1 cellular context compared by ENCODE assay signal in the genomic region with DNA sequence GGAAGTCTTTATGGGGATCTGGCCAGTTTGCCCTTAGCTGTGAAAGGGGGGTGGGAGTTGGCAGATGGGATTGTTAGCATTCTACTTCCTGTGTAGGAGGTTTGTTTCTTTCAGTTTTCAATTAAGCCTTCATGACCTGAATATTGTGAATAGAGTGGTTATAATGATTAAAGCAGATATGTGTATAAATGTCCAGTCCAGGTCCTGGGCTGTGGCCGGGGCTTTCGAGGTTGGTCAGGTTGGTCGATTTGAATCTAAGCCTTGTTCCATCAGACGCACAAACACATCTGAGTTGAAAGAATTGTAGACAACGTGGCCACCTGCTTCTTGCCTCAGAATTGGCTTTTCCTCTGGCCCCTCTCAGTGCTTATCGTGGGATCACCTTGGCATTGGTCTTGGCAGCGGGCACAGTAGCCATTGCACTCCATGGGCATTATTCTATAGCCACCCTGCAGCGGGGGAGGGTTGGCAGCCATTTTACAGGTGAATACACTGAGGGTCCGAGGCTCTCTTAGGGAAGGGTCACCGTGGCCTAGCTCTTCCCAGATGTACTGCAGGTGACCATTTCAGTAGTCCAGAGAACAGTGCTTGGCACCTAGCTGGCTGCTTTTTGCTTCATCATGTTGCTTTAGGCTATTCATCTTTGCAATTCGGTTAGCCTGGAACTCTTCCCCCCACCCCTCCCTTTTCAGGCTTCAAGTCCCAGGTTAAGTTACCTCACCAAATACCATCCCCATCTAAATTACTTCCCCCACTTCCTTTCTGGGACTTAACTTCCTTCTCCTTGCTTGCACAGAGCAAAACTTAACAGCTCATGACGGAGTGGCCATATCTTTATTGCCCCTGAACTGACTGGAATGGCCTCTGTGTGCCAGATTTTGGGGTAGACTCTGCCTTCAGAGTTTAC.
TF ChIP-seq lines count a peak whose summit lies in the region.

No MANE protein-coding gene starts in this region.

TF ChIP-seq in K562, 482 proteins besides CTCF, POLR2A, EP300 and RAD21:
- TF ChIP-seq YY1 (IDR thresholded peaks at IDR 0.05; ENCODE audit: borderline replicate concordance in 1 of 3, control insufficient read depth in 1 of 3, extremely low read depth in 1 of 3, insufficient read depth in 3 of 3, insufficient read length in 1 of 3, insufficient replicate concordance in 2 of 3, low read depth in 1 of 3, low read length in 2 of 3) (peak in 2 of 3 experiments; percentile 67 to 81), ZNF316 (IDR thresholded peaks at IDR 0.05) (0 out of 2 replicates have a peak, but pooled peaks have one; percentile 7), TEAD1 (CRISPR knock-in tag; IDR thresholded peaks at IDR 0.05) (0 out of 4 replicates have a peak, but pooled peaks of 1 of the 2 experiments have one; percentile 26), PCBP2 (IDR thresholded peaks at IDR 0.05; ENCODE audit: low read depth, low read length, poor library complexity, severe bottlenecking) (no peak), HMBOX1 (IDR thresholded peaks at IDR 0.05) (0 out of 2 replicates have a peak, but pooled peaks have one; percentile 39), SPI1 (IDR thresholded peaks at IDR 0.05; ENCODE audit: borderline replicate concordance, low read depth, low read length) (peak; percentile 70; the same call in 1 of the 2 replicates), HNRNPL (IDR thresholded peaks at IDR 0.05; ENCODE audit: low read depth, low read length) (0 out of 2 replicates have a peak, but pooled peaks have one; percentile 56), GABPB1 (CRISPR knock-in tag; IDR thresholded peaks at IDR 0.05) (no peak), CREM (IDR thresholded peaks at IDR 0.05; ENCODE audit: low read depth) (0 out of 2 replicates have a peak, but pooled peaks have one; percentile 21), SAFB2 (IDR thresholded peaks at IDR 0.05; ENCODE audit: borderline replicate concordance, low read depth, low read length, severe bottlenecking) (no peak), NFE2 (IDR thresholded peaks at IDR 0.05; ENCODE audit: low read depth) (peak; percentile 32), NEUROD1 (IDR thresholded peaks at IDR 0.05; ENCODE audit: borderline replicate concordance, low read depth, low read length, partially characterized antibody) (peak; percentile 19), ZC3H4 (CRISPR knock-in tag; IDR thresholded peaks at IDR 0.05; ENCODE audit: borderline replicate concordance) (0 out of 2 replicates have a peak, but pooled peaks have one; percentile 66)
- TF ChIP-seq, protein P1, sequence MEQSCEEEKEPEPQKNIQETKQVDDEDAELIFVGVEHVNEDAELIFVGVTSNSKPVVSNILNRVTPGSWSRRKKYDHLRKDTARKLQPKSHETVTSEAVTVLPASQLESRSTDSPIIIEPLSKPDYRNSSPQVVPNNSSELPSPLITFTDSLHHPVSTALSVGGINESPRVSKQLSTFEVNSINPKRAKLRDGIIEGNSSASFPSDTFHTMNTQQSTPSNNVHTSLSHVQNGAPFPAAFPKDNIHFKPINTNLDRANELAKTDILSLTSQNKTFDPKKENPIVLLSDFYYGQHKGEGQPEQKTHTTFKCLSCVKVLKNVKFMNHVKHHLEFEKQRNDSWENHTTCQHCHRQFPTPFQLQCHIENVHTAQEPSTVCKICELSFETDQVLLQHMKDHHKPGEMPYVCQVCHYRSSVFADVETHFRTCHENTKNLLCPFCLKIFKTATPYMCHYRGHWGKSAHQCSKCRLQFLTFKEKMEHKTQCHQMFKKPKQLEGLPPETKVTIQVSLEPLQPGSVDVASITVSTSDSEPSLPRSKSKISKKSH (CRISPR knock-in tag; IDR thresholded peaks at IDR 0.05), result no peak
- TF ChIP-seq, protein P2, sequence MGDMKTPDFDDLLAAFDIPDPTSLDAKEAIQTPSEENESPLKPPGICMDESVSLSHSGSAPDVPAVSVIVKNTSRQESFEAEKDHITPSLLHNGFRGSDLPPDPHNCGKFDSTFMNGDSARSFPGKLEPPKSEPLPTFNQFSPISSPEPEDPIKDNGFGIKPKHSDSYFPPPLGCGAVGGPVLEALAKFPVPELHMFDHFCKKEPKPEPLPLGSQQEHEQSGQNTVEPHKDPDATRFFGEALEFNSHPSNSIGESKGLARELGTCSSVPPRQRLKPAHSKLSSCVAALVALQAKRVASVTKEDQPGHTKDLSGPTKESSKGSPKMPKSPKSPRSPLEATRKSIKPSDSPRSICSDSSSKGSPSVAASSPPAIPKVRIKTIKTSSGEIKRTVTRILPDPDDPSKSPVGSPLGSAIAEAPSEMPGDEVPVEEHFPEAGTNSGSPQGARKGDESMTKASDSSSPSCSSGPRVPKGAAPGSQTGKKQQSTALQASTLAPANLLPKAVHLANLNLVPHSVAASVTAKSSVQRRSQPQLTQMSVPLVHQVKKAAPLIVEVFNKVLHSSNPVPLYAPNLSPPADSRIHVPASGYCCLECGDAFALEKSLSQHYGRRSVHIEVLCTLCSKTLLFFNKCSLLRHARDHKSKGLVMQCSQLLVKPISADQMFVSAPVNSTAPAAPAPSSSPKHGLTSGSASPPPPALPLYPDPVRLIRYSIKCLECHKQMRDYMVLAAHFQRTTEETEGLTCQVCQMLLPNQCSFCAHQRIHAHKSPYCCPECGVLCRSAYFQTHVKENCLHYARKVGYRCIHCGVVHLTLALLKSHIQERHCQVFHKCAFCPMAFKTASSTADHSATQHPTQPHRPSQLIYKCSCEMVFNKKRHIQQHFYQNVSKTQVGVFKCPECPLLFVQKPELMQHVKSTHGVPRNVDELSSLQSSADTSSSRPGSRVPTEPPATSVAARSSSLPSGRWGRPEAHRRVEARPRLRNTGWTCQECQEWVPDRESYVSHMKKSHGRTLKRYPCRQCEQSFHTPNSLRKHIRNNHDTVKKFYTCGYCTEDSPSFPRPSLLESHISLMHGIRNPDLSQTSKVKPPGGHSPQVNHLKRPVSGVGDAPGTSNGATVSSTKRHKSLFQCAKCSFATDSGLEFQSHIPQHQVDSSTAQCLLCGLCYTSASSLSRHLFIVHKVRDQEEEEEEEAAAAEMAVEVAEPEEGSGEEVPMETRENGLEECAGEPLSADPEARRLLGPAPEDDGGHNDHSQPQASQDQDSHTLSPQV (IDR thresholded peaks at IDR 0.05), result 0 out of 2 replicates have a peak, but pooled peaks have one; percentile 15
- TF ChIP-seq, protein P3, sequence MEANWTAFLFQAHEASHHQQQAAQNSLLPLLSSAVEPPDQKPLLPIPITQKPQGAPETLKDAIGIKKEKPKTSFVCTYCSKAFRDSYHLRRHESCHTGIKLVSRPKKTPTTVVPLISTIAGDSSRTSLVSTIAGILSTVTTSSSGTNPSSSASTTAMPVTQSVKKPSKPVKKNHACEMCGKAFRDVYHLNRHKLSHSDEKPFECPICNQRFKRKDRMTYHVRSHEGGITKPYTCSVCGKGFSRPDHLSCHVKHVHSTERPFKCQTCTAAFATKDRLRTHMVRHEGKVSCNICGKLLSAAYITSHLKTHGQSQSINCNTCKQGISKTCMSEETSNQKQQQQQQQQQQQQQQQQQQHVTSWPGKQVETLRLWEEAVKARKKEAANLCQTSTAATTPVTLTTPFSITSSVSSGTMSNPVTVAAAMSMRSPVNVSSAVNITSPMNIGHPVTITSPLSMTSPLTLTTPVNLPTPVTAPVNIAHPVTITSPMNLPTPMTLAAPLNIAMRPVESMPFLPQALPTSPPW (CRISPR knock-in tag; IDR thresholded peaks at IDR 0.05), result peak; percentile 16; the same call in 1 of the 2 replicates
- TF ChIP-seq, protein P4, sequence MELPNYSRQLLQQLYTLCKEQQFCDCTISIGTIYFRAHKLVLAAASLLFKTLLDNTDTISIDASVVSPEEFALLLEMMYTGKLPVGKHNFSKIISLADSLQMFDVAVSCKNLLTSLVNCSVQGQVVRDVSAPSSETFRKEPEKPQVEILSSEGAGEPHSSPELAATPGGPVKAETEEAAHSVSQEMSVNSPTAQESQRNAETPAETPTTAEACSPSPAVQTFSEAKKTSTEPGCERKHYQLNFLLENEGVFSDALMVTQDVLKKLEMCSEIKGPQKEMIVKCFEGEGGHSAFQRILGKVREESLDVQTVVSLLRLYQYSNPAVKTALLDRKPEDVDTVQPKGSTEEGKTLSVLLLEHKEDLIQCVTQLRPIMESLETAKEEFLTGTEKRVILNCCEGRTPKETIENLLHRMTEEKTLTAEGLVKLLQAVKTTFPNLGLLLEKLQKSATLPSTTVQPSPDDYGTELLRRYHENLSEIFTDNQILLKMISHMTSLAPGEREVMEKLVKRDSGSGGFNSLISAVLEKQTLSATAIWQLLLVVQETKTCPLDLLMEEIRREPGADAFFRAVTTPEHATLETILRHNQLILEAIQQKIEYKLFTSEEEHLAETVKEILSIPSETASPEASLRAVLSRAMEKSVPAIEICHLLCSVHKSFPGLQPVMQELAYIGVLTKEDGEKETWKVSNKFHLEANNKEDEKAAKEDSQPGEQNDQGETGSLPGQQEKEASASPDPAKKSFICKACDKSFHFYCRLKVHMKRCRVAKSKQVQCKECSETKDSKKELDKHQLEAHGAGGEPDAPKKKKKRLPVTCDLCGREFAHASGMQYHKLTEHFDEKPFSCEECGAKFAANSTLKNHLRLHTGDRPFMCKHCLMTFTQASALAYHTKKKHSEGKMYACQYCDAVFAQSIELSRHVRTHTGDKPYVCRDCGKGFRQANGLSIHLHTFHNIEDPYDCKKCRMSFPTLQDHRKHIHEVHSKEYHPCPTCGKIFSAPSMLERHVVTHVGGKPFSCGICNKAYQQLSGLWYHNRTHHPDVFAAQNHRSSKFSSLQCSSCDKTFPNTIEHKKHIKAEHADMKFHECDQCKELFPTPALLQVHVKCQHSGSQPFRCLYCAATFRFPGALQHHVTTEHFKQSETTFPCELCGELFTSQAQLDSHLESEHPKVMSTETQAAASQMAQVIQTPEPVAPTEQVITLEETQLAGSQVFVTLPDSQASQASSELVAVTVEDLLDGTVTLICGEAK (IDR thresholded peaks at IDR 0.05), result peak; percentile 72
- TF ChIP-seq, protein P4 (CRISPR knock-in tag; IDR thresholded peaks at IDR 0.05), result no peak
